Comparison of ENCODE assay signal across 33 cellular contexts in genomic region chr14:61803755-61804154, GRCh38. TPM values are rescaled to one million over a fixed set of nuclear protein-coding genes. Genes with fewer than 3 reads are reported as not detected.
A peak's percentile ranks its signal among the peaks of the same experiment; 100 is the strongest.
DNase-seq lines count a peak whose midpoint lies in the region; ATAC-seq and TF ChIP-seq lines count a peak whose summit lies in the region.
"Had no signal": no experiment of that assay in that cellular context is flagged by ENCODE, and none has a peak within 500 bp of the region (broad histone marks: within the 10 kb centered on the region; RNA-seq: fewer than 3 reads in every experiment).

No MANE protein-coding gene starts in this region.

- no peak overlapping the region for H3K27ac ChIP-seq in endodermal cell (ENCODE audit: low read depth, low read length)
- H3K27ac ChIP-seq: ascending aorta, epithelial cell of prostate, thyroid gland, uterus had no signal

- H3K9me3 ChIP-seq in endodermal cell (ENCODE audit: control insufficient read depth, low read length): no peaks in the 10 kb centered on the region
- H3K9me3 ChIP-seq: ascending aorta, mucosa of descending colon, thyroid gland, uterus had no signal

- no peak for TF ChIP-seq CTCF in GM12865 (IDR thresholded peaks at IDR 0.05; ENCODE audit: insufficient read depth, low read depth, low read length, missing control alignments)
- no peak for TF ChIP-seq CTCF in endodermal cell (conservative IDR thresholded peaks at IDR 0.05)
- no peak for TF ChIP-seq CTCF in progenitor cell of endocrine pancreas (IDR thresholded peaks at IDR 0.05; ENCODE audit: unreplicated experiment)

- in situ Hi-C loops in G401 (cut with HindIII; ENCODE audit: low sequenced_read_pairs): no loop called here

- H3K36me3 ChIP-seq in endodermal cell (ENCODE audit: control insufficient read depth, insufficient read depth, low read length): no peaks in the 10 kb centered on the region
- H3K36me3 ChIP-seq: ascending aorta, thyroid gland, uterus had no signal

- H3K36me3 Mint-ChIP-seq in endodermal cell (ENCODE audit: low read depth): peaks cover 1% of the 10 kb centered on the region
- no peaks in the 10 kb centered on the region for H3K36me3 Mint-ChIP-seq in progenitor cell of endocrine pancreas (ENCODE audit: insufficient read depth)
- H3K36me3 Mint-ChIP-seq: natural killer cell had no signal

- no peaks in the 10 kb centered on the region for H3K4me1 ChIP-seq in endodermal cell (ENCODE audit: control insufficient read depth, insufficient read depth, low read length)
- H3K4me1 ChIP-seq: ascending aorta, thyroid gland, uterus had no signal

- no peak overlapping the region for H3K27ac Mint-ChIP-seq in endodermal cell
- no peak overlapping the region for H3K27ac Mint-ChIP-seq in progenitor cell of endocrine pancreas
- H3K27ac Mint-ChIP-seq: natural killer cell had no signal

- H3K4me3 Mint-ChIP-seq in endodermal cell: no peak overlapping the region
- H3K4me3 Mint-ChIP-seq in progenitor cell of endocrine pancreas (ENCODE audit: low read depth): no peak overlapping the region
- H3K4me3 Mint-ChIP-seq: natural killer cell had no signal

- no peak overlapping the region for H3K4me3 ChIP-seq in GM12865 (ENCODE audit: low read depth, low read length)
- no peak overlapping the region for H3K4me3 ChIP-seq in endodermal cell (ENCODE audit: low read length)
- H3K4me3 ChIP-seq: ascending aorta, lung, mucosa of descending colon, thyroid gland, uterus had no signal

- H3K9ac ChIP-seq in endodermal cell (ENCODE audit: extremely low read depth, low read length, poor library complexity, severe bottlenecking): no peak overlapping the region

- H3K4me1 Mint-ChIP-seq in endodermal cell (no peaks in the 10 kb centered on the region), progenitor cell of endocrine pancreas (ENCODE audit: low read depth) (no peaks in the 10 kb centered on the region)
- H3K4me1 Mint-ChIP-seq: natural killer cell had no signal

- ATAC-seq in GM18907 (IDR thresholded peaks at IDR 0.05; ENCODE audit: unreplicated experiment): peak; percentile 76
- ATAC-seq in GM21825 (IDR thresholded peaks at IDR 0.05; ENCODE audit: unreplicated experiment): peak; percentile 52
- peak; percentile 43 for ATAC-seq in HG03442 (IDR thresholded peaks at IDR 0.05; ENCODE audit: unreplicated experiment)
- no peak for ATAC-seq in HG03135 (IDR thresholded peaks at IDR 0.05; ENCODE audit: unreplicated experiment)
- ATAC-seq: mucosa of descending colon, natural killer cell had no signal

- no peaks in the 10 kb centered on the region for H3K27me3 ChIP-seq in endodermal cell (ENCODE audit: control insufficient read depth, insufficient read depth, low read length, poor library complexity, severe bottlenecking)
- H3K27me3 ChIP-seq: ascending aorta, thyroid gland, uterus had no signal

- DNase-seq in GM12865 (ENCODE audit: low read depth): peak; percentile 20
- DNase-seq in endodermal cell: no peak
- no peak for DNase-seq in progenitor cell of endocrine pancreas (ENCODE audit: low spot score, unreplicated experiment)
- DNase-seq in G401 (ENCODE audit: low spot score): no peak
- DNase-seq: activated CD4-positive, alpha-beta T cell treated with anti-CD3 and anti-CD28 coated beads for 48 hours; activated CD8-positive, alpha-beta memory T cell treated with anti-CD3 and anti-CD28 coated beads for 24 hours; activated effector memory CD4-positive, alpha-beta T cell treated with Interleukin-2 at 50 U/mL for 16 hours; activated T-cell treated with anti-CD3 and anti-CD28 coated beads, Interleukin-2, amount 50 U/mL, for 1 hour; Calu3; DMS79 treated with DMSO at 0.1 percent for 48 hours; effector CD8-positive, alpha-beta T cell; GF-D8; hippocampal formation; KG1; mucosa of descending colon; natural killer cell; NCI-H1105 treated with DMSO at 0.1 percent for 48 hours; NCI-H187 treated with DMSO at 0.1 percent for 48 hours; NCI-H524 treated with DMSO at 0.1 percent for 48 hours; occipital lobe; SHP77; stimulated activated CD4-positive, alpha-beta T cell treated with anti-CD3 and anti-CD28 coated beads, Interleukin-4, amount 100 ng/mL, for 1 hour; thyroid gland; uterus had no signal

- H3K27me3 Mint-ChIP-seq in endodermal cell (ENCODE audit: insufficient read depth): peaks cover 2% of the 10 kb centered on the region
- H3K27me3 Mint-ChIP-seq in progenitor cell of endocrine pancreas: peaks cover 7% of the 10 kb centered on the region

- H3K9me3 Mint-ChIP-seq in endodermal cell: no peaks in the 10 kb centered on the region
- no peaks in the 10 kb centered on the region for H3K9me3 Mint-ChIP-seq in progenitor cell of endocrine pancreas (ENCODE audit: low read depth)
- H3K9me3 Mint-ChIP-seq: natural killer cell had no signal

- WGBS in endodermal cell (ENCODE audit: insufficient coverage in 1 of 2, insufficient read length in 1 of 2), 2 experiments: 85% methylated on average over 1 of the region's 2 CpGs; no CpG with 5 or more reads in 1 of the 2 experiments

RNA-seq across cellular contexts. Expression of gene SYT16, which starts 8.7 kb away (rescaled TPM):
- total RNA-seq in endodermal cell (under 1 TPM; 0.53 to 1.00 TPM), progenitor cell of endocrine pancreas (1.1 and 1.5 TPM in 2 replicates)
- 0.39 TPM for polyA plus RNA-seq in endodermal cell (2013, experiment 1 of 2)
- 0.46 TPM for polyA plus RNA-seq in endodermal cell (2013, experiment 2 of 2)
- total RNA-seq in G401 (2014; rRNA removed; shearing (Covaris generic)): not detected in 2 replicates
- total RNA-seq: ascending aorta; MCF 10A; T-helper 2 cell treated with Interferon-gamma antibody and Interleukin-4, amounts not matched to agents 100 ng/mL and 5 ng/mL, for 36 hours had no signal

RNA-seq across cellular contexts. Expression of gene SNAPC1, which starts 41.5 kb away (rescaled TPM):
- total RNA-seq in endodermal cell: 10 to 100 TPM in 1 of 2 donors, 1 to 10 TPM in 1; 8.6 to 21.6 TPM
- 15.0 TPM for polyA plus RNA-seq in endodermal cell (2013, experiment 1 of 2)
- 17.8 TPM for polyA plus RNA-seq in endodermal cell (2013, experiment 2 of 2)
- total RNA-seq in progenitor cell of endocrine pancreas: 4.9 and 5.2 TPM in 2 replicates
- total RNA-seq in G401 (2014; rRNA removed; shearing (Covaris generic)): 11.8 and 13.1 TPM in 2 replicates
